Comparison of ENCODE assay signal across 2 cellular contexts in the genomic region with DNA sequence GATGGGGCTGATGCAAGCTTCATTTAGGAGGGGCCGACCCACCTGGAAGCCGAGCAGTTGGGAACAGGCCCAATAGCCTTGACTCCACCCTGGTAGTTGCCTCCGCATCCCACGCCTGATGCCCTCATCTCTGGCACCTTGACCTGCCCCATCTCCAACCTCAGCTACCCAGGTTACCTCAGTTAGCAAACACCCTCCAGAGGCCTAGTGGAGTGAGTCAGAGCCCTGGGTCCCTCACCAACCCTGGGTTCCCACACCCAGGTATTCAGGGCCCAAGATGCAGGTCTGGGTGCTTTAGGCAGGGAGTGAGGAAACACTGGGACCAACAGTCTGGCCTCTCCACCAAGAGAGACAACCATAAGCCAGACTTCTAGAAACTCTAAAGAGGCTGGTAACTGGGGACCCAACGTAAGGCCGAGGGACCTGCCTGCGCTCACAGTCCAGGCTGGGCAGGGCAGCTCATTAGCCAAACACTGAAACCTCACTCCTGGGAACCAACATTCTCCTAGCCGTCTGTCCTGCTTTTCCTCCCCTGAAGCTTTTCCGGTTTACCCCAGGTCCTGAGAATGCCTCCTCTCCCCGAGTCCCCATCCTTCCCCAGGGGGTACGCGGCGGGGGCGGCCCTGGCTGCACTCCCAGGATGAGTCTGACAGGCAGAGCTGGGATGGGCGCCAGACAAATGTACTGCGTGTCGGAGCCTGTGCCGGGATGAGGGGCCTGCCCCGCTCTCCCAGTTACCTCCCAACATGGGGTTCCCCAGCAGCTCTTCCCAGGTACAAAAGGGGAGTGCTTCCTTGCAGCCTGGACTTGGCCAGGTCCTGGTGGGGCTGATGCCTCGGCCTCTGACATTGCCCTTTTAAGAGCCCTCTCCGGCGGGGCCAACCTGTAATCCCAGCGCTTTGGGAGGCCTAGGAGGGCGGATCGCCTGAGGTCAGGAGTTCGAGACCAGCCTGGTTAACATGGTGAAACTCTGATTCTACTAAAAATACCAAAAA.
TF ChIP-seq lines count a peak whose summit lies in the region.

No MANE protein-coding gene starts in this region.

TF ChIP-seq in A549, 52 proteins besides CTCF, POLR2A, EP300 and RAD21:
- TF ChIP-seq ZNF302 (CRISPR knock-in tag; IDR thresholded peaks at IDR 0.05) (no peak), HEYL (CRISPR knock-in tag; IDR thresholded peaks at IDR 0.05) (no peak), FOSB (CRISPR knock-in tag; IDR thresholded peaks at IDR 0.05) (0 out of 2 replicates have a peak, but pooled peaks have one; percentile 36), CBX2 (IDR thresholded peaks at IDR 0.05; ENCODE audit: borderline replicate concordance, low read depth) (no peak)
- TF ChIP-seq, protein P1, sequence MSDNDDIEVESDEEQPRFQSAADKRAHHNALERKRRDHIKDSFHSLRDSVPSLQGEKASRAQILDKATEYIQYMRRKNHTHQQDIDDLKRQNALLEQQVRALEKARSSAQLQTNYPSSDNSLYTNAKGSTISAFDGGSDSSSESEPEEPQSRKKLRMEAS (IDR thresholded peaks at IDR 0.05) = no peak

TF ChIP-seq in HCT116, 20 proteins besides CTCF, POLR2A, EP300 and RAD21:
- TF ChIP-seq POLR2AphosphoS5 (IDR thresholded peaks at IDR 0.05; ENCODE audit: low read depth, low read length) = peak; percentile 62
- TF ChIP-seq EZH2phosphoT487 (IDR thresholded peaks at IDR 0.05; ENCODE audit: borderline replicate concordance) = no peak
- TF ChIP-seq EZH2 (IDR thresholded peaks at IDR 0.05) = no peak
- no peak; the same call in 1 of the 2 replicates for TF ChIP-seq JUND (IDR thresholded peaks at IDR 0.05)
- TF ChIP-seq, protein P2, sequence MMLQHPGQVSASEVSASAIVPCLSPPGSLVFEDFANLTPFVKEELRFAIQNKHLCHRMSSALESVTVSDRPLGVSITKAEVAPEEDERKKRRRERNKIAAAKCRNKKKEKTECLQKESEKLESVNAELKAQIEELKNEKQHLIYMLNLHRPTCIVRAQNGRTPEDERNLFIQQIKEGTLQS (IDR thresholded peaks at IDR 0.05) = no peak
- TF ChIP-seq, protein P3, sequence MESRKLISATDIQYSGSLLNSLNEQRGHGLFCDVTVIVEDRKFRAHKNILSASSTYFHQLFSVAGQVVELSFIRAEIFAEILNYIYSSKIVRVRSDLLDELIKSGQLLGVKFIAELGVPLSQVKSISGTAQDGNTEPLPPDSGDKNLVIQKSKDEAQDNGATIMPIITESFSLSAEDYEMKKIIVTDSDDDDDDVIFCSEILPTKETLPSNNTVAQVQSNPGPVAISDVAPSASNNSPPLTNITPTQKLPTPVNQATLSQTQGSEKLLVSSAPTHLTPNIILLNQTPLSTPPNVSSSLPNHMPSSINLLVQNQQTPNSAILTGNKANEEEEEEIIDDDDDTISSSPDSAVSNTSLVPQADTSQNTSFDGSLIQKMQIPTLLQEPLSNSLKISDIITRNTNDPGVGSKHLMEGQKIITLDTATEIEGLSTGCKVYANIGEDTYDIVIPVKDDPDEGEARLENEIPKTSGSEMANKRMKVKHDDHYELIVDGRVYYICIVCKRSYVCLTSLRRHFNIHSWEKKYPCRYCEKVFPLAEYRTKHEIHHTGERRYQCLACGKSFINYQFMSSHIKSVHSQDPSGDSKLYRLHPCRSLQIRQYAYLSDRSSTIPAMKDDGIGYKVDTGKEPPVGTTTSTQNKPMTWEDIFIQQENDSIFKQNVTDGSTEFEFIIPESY (IDR thresholded peaks at IDR 0.05; ENCODE audit: extremely low read depth, insufficient replicate concordance, low read length) = no peak
- TF ChIP-seq SP1 (IDR thresholded peaks at IDR 0.05; ENCODE audit: low read depth) = peak; percentile 35; the same call in 1 of the 2 replicates
- TF ChIP-seq SIN3A (IDR thresholded peaks at IDR 0.05; ENCODE audit: low read depth) = 0 out of 2 replicates have a peak, but pooled peaks have one; percentile 47
- TF ChIP-seq EGR1 (IDR thresholded peaks at IDR 0.05; ENCODE audit: low read depth) = no peak
- TF ChIP-seq SRF (IDR thresholded peaks at IDR 0.05; ENCODE audit: low read depth) = no peak
